ENCODE assay signal across 8 cellular contexts in the genomic region with DNA sequence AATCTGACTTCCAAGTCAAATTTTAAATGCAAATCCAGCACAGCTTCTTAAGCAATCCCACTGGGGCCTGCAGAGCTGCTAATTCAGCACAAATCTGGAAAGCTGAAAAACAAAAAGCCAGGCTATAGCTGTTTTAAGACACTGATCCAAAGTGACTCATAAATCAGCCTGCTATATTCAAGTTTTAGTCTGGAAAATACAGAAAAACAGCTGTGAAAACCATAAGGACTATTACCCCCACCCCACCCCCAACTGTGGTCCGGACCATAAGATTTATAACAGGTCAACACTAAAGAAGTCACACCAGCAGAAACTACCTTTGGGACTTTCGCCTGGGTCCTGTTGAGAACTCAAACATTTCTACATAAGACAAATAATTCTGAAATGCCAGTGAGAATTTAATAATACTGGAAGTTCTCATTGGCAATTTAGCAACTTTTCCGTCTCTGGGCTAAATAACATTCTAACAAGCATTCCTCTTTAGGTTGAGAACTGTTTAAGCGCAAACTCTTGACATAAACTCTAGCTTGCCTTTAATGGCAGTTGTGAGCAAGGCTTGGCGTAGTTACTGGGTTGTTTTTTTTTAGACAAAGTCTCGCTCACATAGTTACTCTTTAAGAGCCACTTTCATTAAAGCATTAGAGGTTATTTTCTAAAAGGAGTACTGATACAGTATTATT. TPM values are rescaled to one million over a fixed set of nuclear protein-coding genes. Genes with fewer than 3 reads are reported as not detected.
DNase-seq lines count a peak whose midpoint lies in the region; ATAC-seq and TF ChIP-seq lines count a peak whose summit lies in the region.

No MANE protein-coding gene starts in this region.

- H3F3A ChIP-seq in SK-N-SH (replicated peaks; ENCODE audit: insufficient read depth) = no peaks in the 10 kb centered on the region

- CTCF ChIA-PET in SK-N-SH (lab: Yijun Ruan, JAX) = interaction anchor here (0.8 kb wide), 1 partner anchor 22 kb away, joined by 3 read pairs; no protein-coding TSS in a partner anchor

- no peaks in the 10 kb centered on the region for H3K79me2 ChIP-seq in SK-N-SH (ENCODE audit: insufficient read depth)

- H3K9me2 ChIP-seq in SK-N-SH = no peaks in the 10 kb centered on the region

- no peak for ATAC-seq in psoas muscle
- ATAC-seq in omental fat pad (ENCODE audit: low FRiP score) = no peak

- DNase-seq in EL (peak; percentile 43), SJCRH30 (peak; percentile 77 to 82), foreskin fibroblast (peak; percentile 56 to 78), psoas muscle (no peak), cortex of kidney (lab: John Stamatoyannopoulos, UW) (no peak), omental fat pad (ENCODE audit: low spot score) (no peak), A172 (ENCODE audit: low spot score) (no peak), SK-N-SH (no peak)

- H3K4me2 ChIP-seq in SK-N-SH = no peak overlapping the region

- H3K27me3 ChIP-seq in SJCRH30 (no peaks in the 10 kb centered on the region), psoas muscle (ENCODE audit: insufficient read depth in 3 of 3, low read length in 2 of 3) (no peaks in the 10 kb centered on the region), SK-N-SH (ENCODE audit: insufficient read depth) (peaks cover 34% of the 10 kb centered on the region)

- H3K9me3 ChIP-seq in SJCRH30 (replicated peaks) (no peaks in the 10 kb centered on the region), psoas muscle (no peaks in the 10 kb centered on the region), SK-N-SH (no peaks in the 10 kb centered on the region)

- TF ChIP-seq EP300 in SK-N-SH (IDR thresholded peaks at IDR 0.05; ENCODE audit: borderline replicate concordance in 1 of 2, low read depth in 1 of 2, low read length in 1 of 2) = no peak

- H3K27ac ChIP-seq in SJCRH30 (peak overlapping the region; percentile 81), psoas muscle (peak overlapping the region; percentile 91), SK-N-SH (ENCODE audit: low read depth in 2 of 2, low read length in 1 of 2) (no peak overlapping the region)

- H2AFZ ChIP-seq in SK-N-SH (ENCODE audit: low read depth) = no peak overlapping the region

- H3K4me1 ChIP-seq in SJCRH30 (peaks cover 36% of the 10 kb centered on the region), psoas muscle (peaks cover 30% of the 10 kb centered on the region), SK-N-SH (ENCODE audit: control insufficient read depth in 1 of 2, insufficient read depth in 2 of 2, low read depth in 1 of 2, low read length in 1 of 2) (peaks cover 0 to 7% of the 10 kb centered on the region in 2 experiments; a peak in 1 of 4 replicates)

- intact Hi-C loops in psoas muscle (cut with DNase I) = no loop called here

- no peak for TF ChIP-seq CTCF in foreskin fibroblast (IDR thresholded peaks at IDR 0.05; ENCODE audit: low read depth, low read length)
- TF ChIP-seq CTCF in psoas muscle (IDR thresholded peaks at IDR 0.05) = no peak
- no peak for TF ChIP-seq CTCF in omental fat pad (IDR thresholded peaks at IDR 0.05)
- no peak for TF ChIP-seq CTCF in SK-N-SH (IDR thresholded peaks at IDR 0.05)

- H3K36me3 ChIP-seq in SJCRH30 (peaks cover 29% of the 10 kb centered on the region), psoas muscle (ENCODE audit: insufficient read depth in 1 of 2, low read depth in 1 of 2) (peaks cover 0 to 18% of the 10 kb centered on the region in 2 donors), SK-N-SH (replicated peaks in 1 of 2; ENCODE audit: control insufficient read depth in 1 of 2, insufficient read depth in 2 of 2, low read length in 1 of 2) (no peaks in the 10 kb centered on the region)

- no peaks in the 10 kb centered on the region for H4K20me1 ChIP-seq in SK-N-SH (ENCODE audit: insufficient read depth)

- H3K4me3 ChIP-seq in SJCRH30 (peak overlapping the region; percentile 72), foreskin fibroblast (ENCODE audit: low read depth in 1 of 2, low read length in 2 of 2) (peak overlapping the region; percentile 69 to 94), psoas muscle (peak overlapping the region; percentile 95), SK-N-SH (ENCODE audit: low read depth in 2 of 2, low read length in 1 of 2) (no peak overlapping the region)

- no peak for TF ChIP-seq RAD21 in SK-N-SH (IDR thresholded peaks at IDR 0.05; ENCODE audit: low read length)

- WGBS in psoas muscle, 3 donors = 14 to 28% (median 19%) methylated on average over 6 of the region's 6 CpGs
- WGBS in SK-N-SH (ENCODE audit: low lambda C conversion rate) = 10% methylated on average over 6 of the region's 6 CpGs

- no peak overlapping the region for H3K9ac ChIP-seq in SK-N-SH

- POLR2A ChIA-PET in SK-N-SH (lab: Yijun Ruan, JAX) = no interaction called here

TF ChIP-seq in SK-N-SH, 30 proteins besides CTCF, POLR2A, EP300 and RAD21:
- TF ChIP-seq NRF1 (IDR thresholded peaks at IDR 0.05; ENCODE audit: low read depth, low read length) (no peak), GABPA (IDR thresholded peaks at IDR 0.05; ENCODE audit: low read depth) (no peak), TCF12 (IDR thresholded peaks at IDR 0.05) (no peak), RCOR1 (IDR thresholded peaks at IDR 0.05; ENCODE audit: low read length) (no peak), MEF2A (IDR thresholded peaks at IDR 0.05; ENCODE audit: borderline replicate concordance, low read depth) (no peak), FOXJ3 (CRISPR knock-in tag; IDR thresholded peaks at IDR 0.05) (no peak), ELF1 (IDR thresholded peaks at IDR 0.05) (no peak), FOXM1 (IDR thresholded peaks at IDR 0.05; ENCODE audit: low read depth) (no peak), TAF1 (IDR thresholded peaks at IDR 0.05; ENCODE audit: borderline replicate concordance, low read depth, low read length) (no peak), TEAD4 (IDR thresholded peaks at IDR 0.05; ENCODE audit: borderline replicate concordance, insufficient read depth) (no peak)
- TF ChIP-seq, protein P1, sequence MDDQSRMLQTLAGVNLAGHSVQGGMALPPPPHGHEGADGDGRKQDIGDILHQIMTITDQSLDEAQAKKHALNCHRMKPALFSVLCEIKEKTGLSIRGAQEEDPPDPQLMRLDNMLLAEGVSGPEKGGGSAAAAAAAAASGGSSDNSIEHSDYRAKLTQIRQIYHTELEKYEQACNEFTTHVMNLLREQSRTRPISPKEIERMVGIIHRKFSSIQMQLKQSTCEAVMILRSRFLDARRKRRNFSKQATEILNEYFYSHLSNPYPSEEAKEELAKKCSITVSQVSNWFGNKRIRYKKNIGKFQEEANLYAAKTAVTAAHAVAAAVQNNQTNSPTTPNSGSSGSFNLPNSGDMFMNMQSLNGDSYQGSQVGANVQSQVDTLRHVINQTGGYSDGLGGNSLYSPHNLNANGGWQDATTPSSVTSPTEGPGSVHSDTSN (IDR thresholded peaks at IDR 0.05) = no peak
- TF ChIP-seq, protein P2, sequence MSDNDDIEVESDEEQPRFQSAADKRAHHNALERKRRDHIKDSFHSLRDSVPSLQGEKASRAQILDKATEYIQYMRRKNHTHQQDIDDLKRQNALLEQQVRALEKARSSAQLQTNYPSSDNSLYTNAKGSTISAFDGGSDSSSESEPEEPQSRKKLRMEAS (IDR thresholded peaks at IDR 0.05; ENCODE audit: low read depth) = no peak
- TF ChIP-seq, protein P3, sequence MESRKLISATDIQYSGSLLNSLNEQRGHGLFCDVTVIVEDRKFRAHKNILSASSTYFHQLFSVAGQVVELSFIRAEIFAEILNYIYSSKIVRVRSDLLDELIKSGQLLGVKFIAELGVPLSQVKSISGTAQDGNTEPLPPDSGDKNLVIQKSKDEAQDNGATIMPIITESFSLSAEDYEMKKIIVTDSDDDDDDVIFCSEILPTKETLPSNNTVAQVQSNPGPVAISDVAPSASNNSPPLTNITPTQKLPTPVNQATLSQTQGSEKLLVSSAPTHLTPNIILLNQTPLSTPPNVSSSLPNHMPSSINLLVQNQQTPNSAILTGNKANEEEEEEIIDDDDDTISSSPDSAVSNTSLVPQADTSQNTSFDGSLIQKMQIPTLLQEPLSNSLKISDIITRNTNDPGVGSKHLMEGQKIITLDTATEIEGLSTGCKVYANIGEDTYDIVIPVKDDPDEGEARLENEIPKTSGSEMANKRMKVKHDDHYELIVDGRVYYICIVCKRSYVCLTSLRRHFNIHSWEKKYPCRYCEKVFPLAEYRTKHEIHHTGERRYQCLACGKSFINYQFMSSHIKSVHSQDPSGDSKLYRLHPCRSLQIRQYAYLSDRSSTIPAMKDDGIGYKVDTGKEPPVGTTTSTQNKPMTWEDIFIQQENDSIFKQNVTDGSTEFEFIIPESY (IDR thresholded peaks at IDR 0.05; ENCODE audit: borderline replicate concordance, low read depth) = no peak
- TF ChIP-seq, protein P4, sequence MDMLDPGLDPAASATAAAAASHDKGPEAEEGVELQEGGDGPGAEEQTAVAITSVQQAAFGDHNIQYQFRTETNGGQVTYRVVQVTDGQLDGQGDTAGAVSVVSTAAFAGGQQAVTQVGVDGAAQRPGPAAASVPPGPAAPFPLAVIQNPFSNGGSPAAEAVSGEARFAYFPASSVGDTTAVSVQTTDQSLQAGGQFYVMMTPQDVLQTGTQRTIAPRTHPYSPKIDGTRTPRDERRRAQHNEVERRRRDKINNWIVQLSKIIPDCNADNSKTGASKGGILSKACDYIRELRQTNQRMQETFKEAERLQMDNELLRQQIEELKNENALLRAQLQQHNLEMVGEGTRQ (IDR thresholded peaks at IDR 0.05; ENCODE audit: borderline replicate concordance, low read depth, low read length) = no peak

RNA-seq across cellular contexts. Expression of a gene that starts 3.3 kb away (rescaled TPM):
- total RNA-seq in SJCRH30 (2014; rRNA removed; shearing (Covaris generic)) = 129 and 150 TPM in 2 replicates
- total RNA-seq in psoas muscle = 1 to 10 TPM; 2.9 to 5.1 (median 3.6) TPM
- 1 to 10 TPM; 1.4 to 2.2 (median 1.7) TPM for polyA plus RNA-seq in psoas muscle
- 10 to 100 TPM; 22.6 to 69.8 (median 31.4) TPM for total RNA-seq in omental fat pad
- total RNA-seq in A172 (2014; rRNA removed; shearing (Covaris generic)) = 17.9 and 30.7 TPM in 2 replicates
- polyA plus RNA-seq in SK-N-SH (2012; rRNA removed) = 0.03 and 0.08 TPM in 2 replicates
- 0.03 and 0.13 TPM in 2 replicates for polyA plus RNA-seq in SK-N-SH (2012; cell fraction: cytosol; rRNA removed)
- 0.05 and 0.29 TPM in 2 replicates for polyA plus RNA-seq in SK-N-SH (2012; cell fraction: nucleus; rRNA removed)

Comparison
In these comparisons a context has a peak if more than half of its experiments do, and no peak if none do; other contexts are left out.
1. DNase-seq: peak in EL (single experiment), SJCRH30 (2 of 2) and foreskin fibroblast (2 of 2); none in psoas muscle (0 of 2), cortex of kidney (single experiment), omental fat pad (single experiment), A172 (single experiment) and SK-N-SH (single experiment).
2. H3K27ac ChIP-seq: peak in SJCRH30 (single experiment) and psoas muscle (single experiment); none in SK-N-SH (0 of 2).
3. H3K4me3 ChIP-seq: peak in SJCRH30 (single experiment), foreskin fibroblast (2 of 2) and psoas muscle (single experiment); none in SK-N-SH (0 of 2).